12 cellular contexts compared by ENCODE assay signal in the genomic region with DNA sequence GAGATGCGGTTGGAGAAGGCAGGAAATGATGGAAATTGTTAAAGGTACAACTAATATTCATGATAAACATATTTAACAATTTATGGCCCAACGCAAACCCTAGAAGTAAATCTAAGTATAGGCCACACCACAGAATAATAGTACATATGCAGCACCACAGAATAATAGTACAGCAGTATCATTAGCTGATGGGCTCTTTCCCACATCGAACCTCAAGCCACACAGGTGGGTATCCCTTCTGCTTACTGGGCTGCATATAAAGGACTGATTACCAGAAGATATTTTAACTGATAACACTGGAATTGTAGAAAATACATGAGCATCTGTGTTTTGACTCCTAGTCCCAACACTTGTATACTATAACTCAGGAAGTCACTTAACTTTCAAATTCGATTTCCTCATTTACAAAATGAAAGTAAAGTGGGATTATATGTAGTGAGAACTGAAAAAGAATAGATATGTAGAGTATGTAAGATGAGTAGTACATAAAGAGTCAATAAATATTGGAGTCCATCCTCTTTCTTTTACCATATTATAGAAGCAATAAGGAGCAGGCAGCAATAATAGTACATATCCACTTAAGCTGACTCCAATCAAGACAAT.
A peak's percentile ranks its signal among the peaks of the same experiment; 100 is the strongest.
DNase-seq lines count a peak whose midpoint lies in the region; ATAC-seq and TF ChIP-seq lines count a peak whose summit lies in the region.
"Had no signal": no experiment of that assay in that cellular context is flagged by ENCODE, and none has a peak within 500 bp of the region (broad histone marks: within the 10 kb centered on the region; RNA-seq: fewer than 3 reads in every experiment).

No MANE protein-coding gene starts in this region.

- no peak overlapping the region for H2BK120ac ChIP-seq in IMR-90 (ENCODE audit: low read depth, low read length)

- no peak overlapping the region for H4K8ac ChIP-seq in IMR-90 (ENCODE audit: low read depth in 2 of 2, low read length in 2 of 2)

- H3K36me3 ChIP-seq in left ventricle myocardium inferior (no peaks in the 10 kb centered on the region), IMR-90 (ENCODE audit: control insufficient read depth, insufficient read depth, low read length) (no peaks in the 10 kb centered on the region), prostate gland (no peaks in the 10 kb centered on the region)
- H3K36me3 ChIP-seq: BE2C had no signal

- dilution Hi-C loops in IMR-90 (cut with HindIII; ENCODE audit: low sequenced_read_pairs, unreplicated experiment): no loop called here

- peak overlapping the region; percentile 16; the same call in 1 of the 2 replicates for H3K9ac ChIP-seq in IMR-90 (ENCODE audit: low read depth, low read length)

- H3K4me1 ChIP-seq in left ventricle myocardium inferior (peaks cover 20% of the 10 kb centered on the region), IMR-90 (ENCODE audit: control insufficient read depth, insufficient read depth, low read length) (peaks cover 2% of the 10 kb centered on the region; the same call in 1 of the 2 replicates), prostate gland (replicated peaks) (no peaks in the 10 kb centered on the region)
- H3K4me1 ChIP-seq: BE2C had no signal

- in situ Hi-C loops in IMR-90 (cut with MboI; ENCODE audit: low sequenced_read_pairs): loop anchor here (5.0 to 25.0 kb wide), 2 partner anchors 478 to 828 kb away; no protein-coding TSS in a partner anchor

- peak overlapping the region; percentile 39 for H2BK5ac ChIP-seq in IMR-90 (ENCODE audit: low read depth, low read length, poor library complexity, severe bottlenecking)

- DNase-seq in left ventricle myocardium inferior: no peak
- DNase-seq in Right ventricle myocardium superior: no peak
- DNase-seq in IMR-90: no peak
- no peak for DNase-seq in coronary artery (ENCODE audit: low spot score)
- DNase-seq in NCI-H446 treated with DMSO at 0.1 percent for 48 hours (lab: John Stamatoyannopoulos, UW): no peak
- no peak for DNase-seq in NCI-H524 treated with DMSO at 0.1 percent for 48 hours (lab: John Stamatoyannopoulos, UW)
- no peak for DNase-seq in prostate gland (ENCODE audit: low spot score)
- DNase-seq: activated CD8-positive, alpha-beta memory T cell treated with anti-CD3 and anti-CD28 coated beads, Interleukin-2, amount 50 U/mL, for 48 hours; BE2C; NCI-H524; trophoblast cell had no signal

- no peak overlapping the region for H2AK5ac ChIP-seq in IMR-90 (ENCODE audit: low read depth, low read length)

- peak overlapping the region; percentile 24; the same call in 1 of the 2 replicates for H3K23ac ChIP-seq in IMR-90 (ENCODE audit: low read depth, low read length)

- no peak overlapping the region; the same call in 1 of the 2 replicates for H3K18ac ChIP-seq in IMR-90 (ENCODE audit: low read depth, low read length)

- H3K4me2 ChIP-seq in IMR-90 (ENCODE audit: low read depth, low read length): peak overlapping the region; percentile 60

- H3K4ac ChIP-seq in IMR-90 (ENCODE audit: low read depth, low read length): peak overlapping the region; percentile 69; the same call in 1 of the 2 replicates

- no TSS peak for BruUV-seq in IMR-90 (replicated peaks; lab: Mats Ljungman, UMichigan)

- H3K56ac ChIP-seq in IMR-90 (ENCODE audit: extremely low read depth, insufficient read depth, low read length): no peak overlapping the region

- no peak overlapping the region for H3K14ac ChIP-seq in IMR-90 (replicated peaks; ENCODE audit: low read depth, low read length)

- H2AK9ac ChIP-seq in IMR-90 (replicated peaks; ENCODE audit: low read depth, low read length, poor library complexity): no peak overlapping the region

- H3K9me1 ChIP-seq in IMR-90 (ENCODE audit: insufficient read depth, low read length): no peaks in the 10 kb centered on the region

- intact Hi-C loops in left ventricle myocardium inferior (cut with micrococcal nuclease): loop anchor here (5.0 to 10.0 kb wide), 2 partner anchors 90 to 488 kb away; a partner anchor contains a TSS
- intact Hi-C loops in Right ventricle myocardium superior (cut with DNase I): loop anchor here (5.0 kb wide), 1 partner anchor 393 kb away; no protein-coding TSS in a partner anchor
- intact Hi-C loops in IMR-90 (cut with micrococcal nuclease): loop anchor here (10.0 kb wide), 1 partner anchor 330 kb away; no protein-coding TSS in a partner anchor
- intact Hi-C loops in prostate gland (cut with DNase I): loop anchor here (5.0 to 10.0 kb wide), 5 partner anchors 88 to 488 kb away; no protein-coding TSS in a partner anchor

- peak overlapping the region; percentile 31 for H3K4me3 ChIP-seq in left ventricle myocardium inferior
- no peak overlapping the region for H3K4me3 ChIP-seq in IMR-90 (ENCODE audit: insufficient read depth, low read depth, low read length)
- H3K4me3 ChIP-seq in coronary artery: peak overlapping the region; percentile 22
- H3K4me3 ChIP-seq in prostate gland: no peak overlapping the region

- no peak for TF ChIP-seq POLR2A in IMR-90 (IDR thresholded peaks at IDR 0.05; ENCODE audit: low read depth, low read length)
- no peak for TF ChIP-seq POLR2A in prostate gland (IDR thresholded peaks at IDR 0.05)

- H3K27me3 ChIP-seq in left ventricle myocardium inferior (ENCODE audit: low read depth) (no peaks in the 10 kb centered on the region), IMR-90 (ENCODE audit: control insufficient read depth, insufficient read depth, low read length) (no peaks in the 10 kb centered on the region), prostate gland (replicated peaks; ENCODE audit: insufficient read depth) (no peaks in the 10 kb centered on the region)
- H3K27me3 ChIP-seq: BE2C had no signal

- TF ChIP-seq RAD21 in IMR-90 (IDR thresholded peaks at IDR 0.05; ENCODE audit: low read length): no peak

- no peak overlapping the region for H2BK20ac ChIP-seq in IMR-90 (ENCODE audit: low read depth, low read length)

- peaks cover 9 to 14% of the 10 kb centered on the region in 2 experiments for H3K79me1 ChIP-seq in IMR-90 (ENCODE audit: low read depth in 1 of 2, low read length in 2 of 2)

- H2BK15ac ChIP-seq in IMR-90 (ENCODE audit: low read depth, low read length): no peak overlapping the region

- WGBS in IMR-90 (ENCODE audit: extremely low coverage in 2 of 2, insufficient read length in 1 of 2), 2 experiments: 67% methylated on average over 1 of the region's 4 CpGs; no CpG with 5 or more reads in 1 of the 2 experiments
- WGBS in prostate gland: 86% methylated on average over 4 of the region's 4 CpGs

- peak overlapping the region; percentile 77; the same call in 1 of the 2 replicates for H4K5ac ChIP-seq in IMR-90 (ENCODE audit: low read depth, low read length)

- CTCF ChIA-PET in IMR-90 (lab: Yijun Ruan, JAX): interaction anchor here (1.1 kb wide), 1 partner anchor 19 kb away, joined by 4 read pairs; no protein-coding TSS in a partner anchor

- H4K91ac ChIP-seq in IMR-90 (ENCODE audit: insufficient read depth, low read depth, low read length): no peak overlapping the region

- POLR2A ChIA-PET in IMR-90 (lab: Charles Lee; ENCODE audit: unreplicated experiment): interaction anchor here (0.6 kb wide), 1 partner anchor 19 kb away, joined by 3 read pairs; no protein-coding TSS in a partner anchor

- H4K20me1 ChIP-seq in IMR-90 (ENCODE audit: insufficient read depth, low read length): no peaks in the 10 kb centered on the region

- ATAC-seq in Right ventricle myocardium superior (ENCODE audit: poor library complexity): no peak
- ATAC-seq in IMR-90 (ENCODE audit: low read depth): no peak; the same call in 1 of the 2 replicates
- ATAC-seq in GM18520 (IDR thresholded peaks at IDR 0.05; ENCODE audit: unreplicated experiment): no peak

- H3K27ac ChIP-seq in left ventricle myocardium inferior (replicated peaks) (no peak overlapping the region), IMR-90 (ENCODE audit: insufficient read depth, low read length) (no peak overlapping the region), coronary artery (peak overlapping the region in 1 of 2 donors; percentile 35), prostate gland (no peak overlapping the region)

- H3K9me3 ChIP-seq in left ventricle myocardium inferior (replicated peaks): no peaks in the 10 kb centered on the region
- no peaks in the 10 kb centered on the region for H3K9me3 ChIP-seq in IMR-90 (ENCODE audit: control insufficient read depth, insufficient read depth, low read length)
- no peaks in the 10 kb centered on the region for H3K9me3 ChIP-seq in prostate gland
- H3K9me3 ChIP-seq: BE2C had no signal

- no peak overlapping the region for H2AFZ ChIP-seq in IMR-90 (replicated peaks; ENCODE audit: low read length, poor library complexity)

- no peak for TF ChIP-seq CTCF in left ventricle myocardium inferior (IDR thresholded peaks at IDR 0.05; ENCODE audit: borderline replicate concordance)
- no peak for TF ChIP-seq CTCF in IMR-90 (conservative IDR thresholded peaks at IDR 0.05; ENCODE audit: low read depth, low read length)
- TF ChIP-seq CTCF in coronary artery (IDR thresholded peaks at IDR 0.05): no peak
- no peak for TF ChIP-seq CTCF in prostate gland (IDR thresholded peaks at IDR 0.05)

TF ChIP-seq in IMR-90, 13 proteins besides CTCF, POLR2A, EP300 and RAD21 (continues in another document):
- TF ChIP-seq MAZ (IDR thresholded peaks at IDR 0.05; ENCODE audit: borderline replicate concordance, low read depth, low read length) (no peak), CEBPB (IDR thresholded peaks at IDR 0.05; ENCODE audit: low read depth, low read length) (no peak), CHD1 (IDR thresholded peaks at IDR 0.05; ENCODE audit: low read depth, low read length) (no peak), RCOR1 (IDR thresholded peaks at IDR 0.05; ENCODE audit: insufficient replicate concordance, low read length) (no peak), MAFK (IDR thresholded peaks at IDR 0.05; ENCODE audit: low read depth, low read length) (no peak), BHLHE40 (IDR thresholded peaks at IDR 0.05; ENCODE audit: low read depth, low read length) (no peak)
- TF ChIP-seq, protein P1, sequence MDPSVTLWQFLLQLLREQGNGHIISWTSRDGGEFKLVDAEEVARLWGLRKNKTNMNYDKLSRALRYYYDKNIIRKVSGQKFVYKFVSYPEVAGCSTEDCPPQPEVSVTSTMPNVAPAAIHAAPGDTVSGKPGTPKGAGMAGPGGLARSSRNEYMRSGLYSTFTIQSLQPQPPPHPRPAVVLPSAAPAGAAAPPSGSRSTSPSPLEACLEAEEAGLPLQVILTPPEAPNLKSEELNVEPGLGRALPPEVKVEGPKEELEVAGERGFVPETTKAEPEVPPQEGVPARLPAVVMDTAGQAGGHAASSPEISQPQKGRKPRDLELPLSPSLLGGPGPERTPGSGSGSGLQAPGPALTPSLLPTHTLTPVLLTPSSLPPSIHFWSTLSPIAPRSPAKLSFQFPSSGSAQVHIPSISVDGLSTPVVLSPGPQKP (IDR thresholded peaks at IDR 0.05; ENCODE audit: borderline replicate concordance, low read depth, low read length): no peak
- TF ChIP-seq, protein P2, sequence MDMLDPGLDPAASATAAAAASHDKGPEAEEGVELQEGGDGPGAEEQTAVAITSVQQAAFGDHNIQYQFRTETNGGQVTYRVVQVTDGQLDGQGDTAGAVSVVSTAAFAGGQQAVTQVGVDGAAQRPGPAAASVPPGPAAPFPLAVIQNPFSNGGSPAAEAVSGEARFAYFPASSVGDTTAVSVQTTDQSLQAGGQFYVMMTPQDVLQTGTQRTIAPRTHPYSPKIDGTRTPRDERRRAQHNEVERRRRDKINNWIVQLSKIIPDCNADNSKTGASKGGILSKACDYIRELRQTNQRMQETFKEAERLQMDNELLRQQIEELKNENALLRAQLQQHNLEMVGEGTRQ (IDR thresholded peaks at IDR 0.05; ENCODE audit: low read depth, low read length): no peak

Comparison
In these comparisons a context has a peak if more than half of its experiments do, and no peak if none do; other contexts are left out.
1. H3K4me3 ChIP-seq: peak in left ventricle myocardium inferior (single experiment) and coronary artery (single experiment); none in IMR-90 (single experiment) and prostate gland (0 of 2).